ENCODE assay signal across 8 cellular contexts in genomic region chr6:3228791-3229565, GRCh38. TPM values are rescaled to one million over a fixed set of nuclear protein-coding genes. Genes with fewer than 3 reads are reported as not detected.
DNase-seq lines count a peak whose midpoint lies in the region; ATAC-seq and TF ChIP-seq lines count a peak whose summit lies in the region.

No MANE protein-coding gene starts in this region.

- no peaks in the 10 kb centered on the region for H3K36me3 Mint-ChIP-seq in activated CD8-positive, alpha-beta T cell treated with anti-CD3 and anti-CD28 coated beads for 36 hours (ENCODE audit: low read depth)

- no peak overlapping the region for H3K27ac Mint-ChIP-seq in activated CD8-positive, alpha-beta T cell treated with anti-CD3 and anti-CD28 coated beads for 36 hours

- peaks cover 76% of the 10 kb centered on the region for H3K27me3 Mint-ChIP-seq in activated CD8-positive, alpha-beta T cell treated with anti-CD3 and anti-CD28 coated beads for 36 hours

- H3K4me1 ChIP-seq in iPS-15b (ENCODE audit: control insufficient read depth, insufficient read depth, low read length) = peaks cover 4% of the 10 kb centered on the region
- peaks cover 40 to 62% (median 57%) of the 10 kb centered on the region in 4 donors for H3K4me1 ChIP-seq in stomach

- POLR2A ChIA-PET in activated CD8-positive, alpha-beta T cell treated with anti-CD3 and anti-CD28 coated beads for 36 hours (lab: Charles Lee) = interaction anchor here (0.7 to 1.7 kb wide), 3 partner anchors 15 to 29 kb away, joined by 3 to 5 read pairs (median 3); no protein-coding TSS in a partner anchor

- H3K4me3 ChIP-seq in iPS-15b (ENCODE audit: low read depth, low read length) (peak overlapping the region; percentile 58), stomach (peak overlapping the region; percentile 37 to 59 (median 38))

- H3K9me3 ChIP-seq in iPS-15b (ENCODE audit: control insufficient read depth, insufficient read depth, low read length) (no peaks in the 10 kb centered on the region), stomach (no peaks in the 10 kb centered on the region)

- no peak for ATAC-seq in activated CD8-positive, alpha-beta T cell treated with anti-CD3 and anti-CD28 coated beads for 36 hours

- peaks cover 32% of the 10 kb centered on the region for H3K27me3 ChIP-seq in iPS-15b (ENCODE audit: control insufficient read depth, insufficient read depth, low read length)
- H3K27me3 ChIP-seq in stomach = peaks cover 22 to 82% (median 78%) of the 10 kb centered on the region in 3 donors

- no peak for TF ChIP-seq CTCF in activated CD8-positive, alpha-beta T cell treated with anti-CD3 and anti-CD28 coated beads for 36 hours (IDR thresholded peaks at IDR 0.05)
- TF ChIP-seq CTCF in stomach (IDR thresholded peaks at IDR 0.05) (no peak), GM10266 (IDR thresholded peaks at IDR 0.05; ENCODE audit: control insufficient read depth, insufficient read depth, low read depth, missing control alignments) (no peak)

- peaks cover 15% of the 10 kb centered on the region for H3K36me3 ChIP-seq in iPS-15b (ENCODE audit: control insufficient read depth, insufficient read depth, low read length)
- no peaks in the 10 kb centered on the region for H3K36me3 ChIP-seq in stomach

- no peak overlapping the region for H3K9ac ChIP-seq in iPS-15b (ENCODE audit: low read depth, low read length)

- TF ChIP-seq POLR2A in stomach (IDR thresholded peaks at IDR 0.05) = no peak

- TF ChIP-seq EP300 in stomach (IDR thresholded peaks at IDR 0.05) = no peak

- 2 to 4% (median 3%) methylated on average over 39 to 62 of the region's 62 CpGs for WGBS in stomach, 5 donors

- DNase-seq in COLO668 (lab: John Stamatoyannopoulos, UW; ENCODE audit: unreplicated experiment) = peak; percentile 81
- peak; percentile 76 for DNase-seq in NCI-H146 treated with DMSO at 0.1 percent for 48 hours (lab: John Stamatoyannopoulos, UW; ENCODE audit: unreplicated experiment)
- peak; percentile 56 for DNase-seq in activated CD8-positive, alpha-beta T cell treated with anti-CD3 and anti-CD28 coated beads for 36 hours
- DNase-seq in stomach = no peak
- no peak for DNase-seq in GM10266 (ENCODE audit: extremely low spot score)
- no peak for DNase-seq in COLO829 (ENCODE audit: low spot score)
- no peak for DNase-seq in dermis blood vessel endothelial cell

- H3K9me3 Mint-ChIP-seq in activated CD8-positive, alpha-beta T cell treated with anti-CD3 and anti-CD28 coated beads for 36 hours = no peaks in the 10 kb centered on the region

- H3K4me3 Mint-ChIP-seq in activated CD8-positive, alpha-beta T cell treated with anti-CD3 and anti-CD28 coated beads for 36 hours = peak overlapping the region; percentile 63

- intact Hi-C loops in activated CD8-positive, alpha-beta T cell treated with anti-CD3 and anti-CD28 coated beads for 36 hours (cut with micrococcal nuclease) = no loop called here
- intact Hi-C loops in stomach (cut with DNase I; ENCODE audit: low total_unique reads) = no loop called here

- H3K27ac ChIP-seq in stomach = peak overlapping the region in 1 of 5 donors; percentile 8

- CTCF ChIA-PET in activated CD8-positive, alpha-beta T cell treated with anti-CD3 and anti-CD28 coated beads for 36 hours (lab: Charles Lee) = interaction anchor here (0.9 to 2.2 kb wide), 6 partner anchors 19 to 72 kb away, joined by 3 to 12 read pairs (median 3); partner anchors contain the start of gene TUBB2A

- peaks cover 42% of the 10 kb centered on the region for H3K4me1 Mint-ChIP-seq in activated CD8-positive, alpha-beta T cell treated with anti-CD3 and anti-CD28 coated beads for 36 hours (ENCODE audit: low read depth)

RNA-seq across cellular contexts. Expression of gene TUBB2B, which starts 1.5 kb away (rescaled TPM):
- under 1 TPM; 0.41 to 0.67 TPM for total RNA-seq in activated CD8-positive, alpha-beta T cell treated with anti-CD3 and anti-CD28 coated beads for 36 hours
- total RNA-seq in stomach (10 to 100 TPM in 1 of 5 donors, 1 to 10 TPM in 2, not detected in 2; 1.4 to 31.4 (median 4.6) TPM), dermis blood vessel endothelial cell (6.7 and 9.7 TPM in 2 replicates)
- 1 to 10 TPM; 3.7 to 5.2 (median 4.1) TPM for polyA plus RNA-seq in stomach

RNA-seq across cellular contexts. Expression of gene PSMG4, which starts 29.8 kb away (rescaled TPM):
- total RNA-seq in activated CD8-positive, alpha-beta T cell treated with anti-CD3 and anti-CD28 coated beads for 36 hours = 10 to 100 TPM; 50.2 to 53.9 TPM
- total RNA-seq in stomach = 10 to 100 TPM in 2 of 5 donors, 1 to 10 TPM in 3; 4.0 to 92.7 (median 7.8) TPM
- polyA plus RNA-seq in stomach = 10 to 100 TPM; 36.2 to 48.4 (median 39.4) TPM
- 31.8 and 33.5 TPM in 2 replicates for total RNA-seq in dermis blood vessel endothelial cell

Comparison
In these comparisons a context has a peak if more than half of its experiments do, and no peak if none do; other contexts are left out.
1. DNase-seq: peak in COLO668 (single experiment), NCI-H146 treated with DMSO at 0.1 percent for 48 hours (single experiment) and activated CD8-positive, alpha-beta T cell treated with anti-CD3 and anti-CD28 coated beads for 36 hours (single experiment); none in stomach (single experiment), GM10266 (single experiment), COLO829 (single experiment) and dermis blood vessel endothelial cell (single experiment).